Comparison of ENCODE assay signal across 12 cellular contexts in the genomic region with DNA sequence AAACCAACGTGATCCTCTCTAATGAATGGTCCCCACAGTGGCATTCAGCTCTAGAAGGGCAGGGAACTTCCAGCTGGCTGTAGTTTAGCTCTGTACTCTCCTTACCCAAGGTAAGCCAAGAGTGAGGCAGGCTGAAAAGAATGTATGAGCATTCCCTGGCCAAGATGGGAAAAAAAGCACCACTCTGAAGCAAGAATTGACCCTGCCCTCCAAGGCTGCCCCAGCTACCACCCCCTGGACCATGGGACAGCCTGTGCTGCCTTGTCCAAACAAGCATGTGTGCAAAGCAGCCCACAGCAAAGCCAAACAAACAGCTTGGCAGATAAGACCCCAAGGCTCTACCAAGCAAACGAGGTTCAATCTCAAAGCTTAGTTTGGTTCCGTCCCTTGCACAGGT.
DNase-seq lines count a peak whose midpoint lies in the region; ATAC-seq, FAIRE-seq and TF ChIP-seq lines count a peak whose summit lies in the region.
"Had no signal": no experiment of that assay in that cellular context is flagged by ENCODE, and none has a peak within 500 bp of the region (broad histone marks: within the 10 kb centered on the region; RNA-seq: fewer than 3 reads in every experiment).

No MANE protein-coding gene starts in this region.

- H4K20me1 ChIP-seq in IMR-90 (ENCODE audit: insufficient read depth, low read length) (no peaks in the 10 kb centered on the region; the same call in 1 of the 2 replicates), H1 (replicated peaks in 1 of 2; ENCODE audit: control insufficient read depth in 1 of 2, insufficient read depth in 2 of 2, low read length in 2 of 2) (no peaks in the 10 kb centered on the region)

- peak; percentile 73 for DNase-seq in IMR-90
- DNase-seq in H1 (ENCODE audit: low read depth in 1 of 2, low spot score in 2 of 2), result no peak
- DNase-seq in left lobe of liver (ENCODE audit: low spot score), result peak; percentile 83
- DNase-seq in hypothalamus (lab: John Stamatoyannopoulos, UW), result no peak
- no peak for DNase-seq in RWPE1 (ENCODE audit: low spot score)
- DNase-seq in NK-92 (lab: John Stamatoyannopoulos, UW; ENCODE audit: unreplicated experiment), result no peak
- DNase-seq: activated T-cell treated with anti-CD3 and anti-CD28 coated beads, Interleukin-2, amount 50 U/mL, for 4 hours; COR-L47; WERI-Rb-1 had no signal

- H3K9me1 ChIP-seq in IMR-90 (ENCODE audit: insufficient read depth, low read length), result peaks cover 15% of the 10 kb centered on the region

- H3K27me3 ChIP-seq in IMR-90 (ENCODE audit: control insufficient read depth, insufficient read depth, low read length) (no peaks in the 10 kb centered on the region), H1 (replicated peaks in 1 of 4; ENCODE audit: control insufficient read depth in 3 of 4, extremely low read depth in 1 of 4, insufficient read depth in 3 of 4, low read length in 3 of 4) (no peaks in the 10 kb centered on the region)

- H2BK20ac ChIP-seq in IMR-90 (ENCODE audit: low read depth, low read length) (peak overlapping the region; percentile 67; the same call in 1 of the 2 replicates), H1 (ENCODE audit: low read length) (0 out of 2 replicates have a peak overlapping the region, but pooled peaks have one; percentile 68)

- H2BK12ac ChIP-seq in H1 (ENCODE audit: low read depth, low read length), result 0 out of 2 replicates have a peak overlapping the region, but pooled peaks have one; percentile 77

- no peak for TF ChIP-seq EP300 in H1 (IDR thresholded peaks at IDR 0.05; ENCODE audit: borderline replicate concordance in 1 of 2, low read depth in 2 of 2, low read length in 2 of 2)

- in situ Hi-C loops in IMR-90 (cut with MboI; ENCODE audit: low sequenced_read_pairs), result no loop called here

- H3K4ac ChIP-seq in IMR-90 (ENCODE audit: low read depth, low read length) (peak overlapping the region; percentile 65; the same call in 1 of the 2 replicates), H1 (replicated peaks; ENCODE audit: insufficient read length, low read depth, low read length) (no peak overlapping the region)

- H3K4me1 ChIP-seq in IMR-90 (ENCODE audit: control insufficient read depth, insufficient read depth, low read length), result peaks cover 14% of the 10 kb centered on the region
- peaks cover 0 to 9% (median 3%) of the 10 kb centered on the region in 4 experiments; a peak in 4 of 7 replicates for H3K4me1 ChIP-seq in H1 (replicated peaks in 1 of 4; ENCODE audit: control insufficient read depth in 3 of 4, insufficient read depth in 4 of 4, low read length in 3 of 4)

- H4K91ac ChIP-seq in IMR-90 (ENCODE audit: insufficient read depth, low read depth, low read length) (peak overlapping the region; percentile 24; the same call in 1 of the 2 replicates), H1 (replicated peaks; ENCODE audit: insufficient read length, low read length) (no peak overlapping the region)

- POLR2A ChIA-PET in IMR-90 (lab: Charles Lee; ENCODE audit: unreplicated experiment) (no interaction called here), H1 (lab: Charles Lee; ENCODE audit: partially characterized antibody) (interaction anchor here (1.0 to 2.0 kb wide), 3 partner anchors 9 to 201 kb away, joined by 3 to 5 read pairs (median 3); a partner anchor contains a TSS), RWPE1 (lab: Yijun Ruan, JAX; ENCODE audit: low non-redundant PET) (no interaction called here)

- H2BK5ac ChIP-seq in IMR-90 (ENCODE audit: low read depth, low read length, poor library complexity, severe bottlenecking) (no peak overlapping the region), H1 (ENCODE audit: low read depth, low read length) (0 out of 2 replicates have a peak overlapping the region, but pooled peaks have one; percentile 10)

- CTCF ChIA-PET in IMR-90 (lab: Yijun Ruan, JAX), result no interaction called here
- CTCF ChIA-PET in H1 (lab: Charles Lee; ENCODE audit: partially characterized antibody), result interaction anchor here (0.9 to 3.5 kb wide), 3 partner anchors 8 to 35 kb away, joined by 3 to 12 read pairs (median 3); no protein-coding TSS in a partner anchor
- CTCF ChIA-PET in RWPE1 (lab: Yijun Ruan, JAX), result interaction anchor here (0.5 kb wide), 1 partner anchor 218 kb away, joined by 8 read pairs; no protein-coding TSS in a partner anchor

- TF ChIP-seq RAD21 in IMR-90 (IDR thresholded peaks at IDR 0.05; ENCODE audit: low read length), result no peak
- no peak for TF ChIP-seq RAD21 in H1 (IDR thresholded peaks at IDR 0.05 in 1 of 2, conservative IDR thresholded peaks at IDR 0.05 in 1 of 2; ENCODE audit: low read depth in 2 of 2, low read length in 2 of 2)

- intact Hi-C loops in IMR-90 (cut with micrococcal nuclease), result no loop called here

- TF ChIP-seq POLR2A in IMR-90 (IDR thresholded peaks at IDR 0.05; ENCODE audit: low read depth, low read length) (no peak), H1 (IDR thresholded peaks at IDR 0.05; ENCODE audit: control extremely low read depth in 1 of 2, low read depth in 2 of 2, low read length in 2 of 2) (no peak)

- H2BK120ac ChIP-seq in IMR-90 (ENCODE audit: low read depth, low read length), result peak overlapping the region; percentile 32; the same call in 1 of the 2 replicates
- no peak overlapping the region for H2BK120ac ChIP-seq in H1 (replicated peaks; ENCODE audit: low read depth, low read length)

- H3K9me3 ChIP-seq in IMR-90 (ENCODE audit: control insufficient read depth, insufficient read depth, low read length) (no peaks in the 10 kb centered on the region), H1 (ENCODE audit: insufficient read depth in 2 of 2, low read depth in 1 of 2, low read length in 1 of 2) (no peaks in the 10 kb centered on the region)

- H2BK15ac ChIP-seq in IMR-90 (ENCODE audit: low read depth, low read length) (peak overlapping the region; percentile 56; the same call in 2 of the 3 replicates), H1 (ENCODE audit: low read length) (no peak overlapping the region)

- no peaks in the 10 kb centered on the region for H3K36me3 ChIP-seq in IMR-90 (ENCODE audit: control insufficient read depth, insufficient read depth, low read length)
- no peaks in the 10 kb centered on the region for H3K36me3 ChIP-seq in H1 (ENCODE audit: control insufficient read depth in 2 of 4, insufficient read depth in 4 of 4, low read length in 3 of 4)
- H3K36me3 ChIP-seq: WERI-Rb-1 had no signal

- H3K23ac ChIP-seq in IMR-90 (ENCODE audit: low read depth, low read length) (no peak overlapping the region), H1 (ENCODE audit: insufficient read length) (no peak overlapping the region)

- H3K27ac ChIP-seq in IMR-90 (ENCODE audit: insufficient read depth, low read length) (peak overlapping the region; percentile 22; the same call in 1 of the 2 replicates), H1 (ENCODE audit: low read depth, low read length) (no peak overlapping the region), temporal lobe (ENCODE audit: low read depth, low read length) (peak overlapping the region; percentile 79), RWPE1 (no peak overlapping the region)

- dilution Hi-C loops in IMR-90 (cut with HindIII; ENCODE audit: low sequenced_read_pairs, unreplicated experiment), result no loop called here

- no TSS peak for BruUV-seq in IMR-90 (replicated peaks; lab: Mats Ljungman, UMichigan)

- TF ChIP-seq CTCF in IMR-90 (conservative IDR thresholded peaks at IDR 0.05; ENCODE audit: low read depth, low read length) (no peak), H1 (IDR thresholded peaks at IDR 0.05; ENCODE audit: control extremely low read depth in 1 of 3, insufficient read depth in 1 of 3, low read depth in 1 of 3, low read length in 3 of 3) (no peak), RWPE1 (conservative IDR thresholded peaks at IDR 0.05; ENCODE audit: low read depth) (no peak)

- H3K4me2 ChIP-seq in IMR-90 (ENCODE audit: low read depth, low read length), result peak overlapping the region; percentile 3; the same call in 1 of the 2 replicates
- no peak overlapping the region for H3K4me2 ChIP-seq in H1 (ENCODE audit: insufficient read depth in 1 of 2, low read depth in 2 of 2, low read length in 2 of 2)

- H3K23me2 ChIP-seq in H1 (ENCODE audit: low read depth, low read length), result no peaks in the 10 kb centered on the region; the same call in 1 of the 2 replicates

- peak overlapping the region; percentile 64; the same call in 1 of the 2 replicates for H3K14ac ChIP-seq in IMR-90 (replicated peaks; ENCODE audit: low read depth, low read length)
- H3K14ac ChIP-seq in H1 (ENCODE audit: insufficient read length), result no peak overlapping the region

- no peaks in the 10 kb centered on the region for H3K79me2 ChIP-seq in H1 (ENCODE audit: control insufficient read depth in 1 of 2, insufficient read depth in 2 of 2, low read length in 2 of 2)

- no peak overlapping the region for H4K5ac ChIP-seq in IMR-90 (ENCODE audit: low read depth, low read length)
- no peak overlapping the region for H4K5ac ChIP-seq in H1 (ENCODE audit: insufficient read length, low read depth, low read length)

- H4K8ac ChIP-seq in IMR-90 (ENCODE audit: low read depth in 2 of 2, low read length in 2 of 2), result peak overlapping the region in 1 of 2 experiments; percentile 36; a peak in 1 of 4 replicates
- H4K8ac ChIP-seq in H1 (ENCODE audit: extremely low read depth, insufficient read depth, low read length), result no peak overlapping the region

- 60% methylated on average over 1 of the region's 3 CpGs; no CpG with 5 or more reads in 1 of the 2 experiments for WGBS in IMR-90 (ENCODE audit: extremely low coverage in 2 of 2, insufficient read length in 1 of 2), 2 experiments
- WGBS in H1 (ENCODE audit: extremely low coverage in 1 of 2, insufficient coverage in 1 of 2, insufficient read length in 1 of 2, insufficient replicate concordance in 2 of 2, low coverage in 1 of 2, low lambda C conversion rate in 2 of 2, missing lambda C conversion rate in 1 of 2), 2 experiments, result 71% methylated on average over 3 of the region's 3 CpGs; no CpG with 5 or more reads in 1 of the 2 experiments

- H3K18ac ChIP-seq in IMR-90 (ENCODE audit: low read depth, low read length) (no peak overlapping the region), H1 (ENCODE audit: extremely low read depth, low read length) (0 out of 2 replicates have a peak overlapping the region, but pooled peaks have one; percentile 29)

- H3K79me1 ChIP-seq in IMR-90 (ENCODE audit: low read depth in 1 of 2, low read length in 2 of 2) (peaks cover 0 to 13% of the 10 kb centered on the region in 2 experiments; a peak in 2 of 4 replicates), H1 (ENCODE audit: low read depth, low read length) (no peaks in the 10 kb centered on the region; the same call in 1 of the 2 replicates)

- H3K56ac ChIP-seq in IMR-90 (ENCODE audit: extremely low read depth, insufficient read depth, low read length) (no peak overlapping the region), H1 (replicated peaks; ENCODE audit: insufficient read length, low read depth, low read length) (no peak overlapping the region)

- no peak overlapping the region for H3K4me3 ChIP-seq in IMR-90 (ENCODE audit: insufficient read depth, low read depth, low read length)
- H3K4me3 ChIP-seq in H1 (ENCODE audit: extremely low read depth in 1 of 4, insufficient read depth in 2 of 4, low read depth in 3 of 4, low read length in 4 of 4), result no peak overlapping the region

- ATAC-seq in IMR-90 (ENCODE audit: low read depth), result peak; percentile 91
- peak; percentile 56 for ATAC-seq in left lobe of liver
- ATAC-seq: stimulated activated memory B cell treated with anti-CD40 and anti-IgM and Interleukin-4, amounts not matched to agents 10 μg/mL and 1 μg/mL and 100 μg/mL, for 72 hours had no signal

- no peak overlapping the region for H2AK9ac ChIP-seq in IMR-90 (replicated peaks; ENCODE audit: low read depth, low read length, poor library complexity)

- H2AK5ac ChIP-seq in IMR-90 (ENCODE audit: low read depth, low read length), result no peak overlapping the region; the same call in 1 of the 2 replicates
- peak overlapping the region; percentile 32; the same call in 1 of the 2 replicates for H2AK5ac ChIP-seq in H1 (ENCODE audit: low read depth, low read length)

- peak overlapping the region; percentile 50 for H2AFZ ChIP-seq in IMR-90 (replicated peaks; ENCODE audit: low read length, poor library complexity)
- H2AFZ ChIP-seq in H1 (ENCODE audit: low read length), result no peak overlapping the region

- H3K9ac ChIP-seq in IMR-90 (ENCODE audit: low read depth, low read length) (no peak overlapping the region), H1 (replicated peaks in 1 of 4; ENCODE audit: extremely low read depth in 1 of 4, low read depth in 3 of 4, low read length in 3 of 4) (no peak overlapping the region)

- FAIRE-seq in H1 (lab: Jason Lieb, UNC), result no peak
- FAIRE-seq: islet of Langerhans had no signal

Comparison
In these comparisons a context has a peak if more than half of its experiments do, and no peak if none do; other contexts are left out.
1. DNase-seq: peak in IMR-90 (single experiment) and left lobe of liver (single experiment); none in H1 (0 of 2), hypothalamus (0 of 51), RWPE1 (single experiment) and NK-92 (single experiment).
2. H3K27ac ChIP-seq: peak in IMR-90 (single experiment) and temporal lobe (single experiment); none in H1 (single experiment) and RWPE1 (single experiment).